In genomic region chr12:126262829-126263228, GRCh38 we compare ENCODE assay signal across 5 cellular contexts.
"Had no signal": no experiment of that assay in that cellular context is flagged by ENCODE, and none has a peak within 500 bp of the region (broad histone marks: within the 10 kb centered on the region; RNA-seq: fewer than 3 reads in every experiment).

No MANE protein-coding gene starts in this region.

- ATAC-seq: HepG2, K562 had no signal

- H3K4me3 ChIP-seq: K562 had no signal

- DNase-seq: IMR-90, KBM-7 had no signal

- H3K27ac ChIP-seq: HL-60 had no signal
